ENCODE assay signal across 1 cellular context in the genomic region with DNA sequence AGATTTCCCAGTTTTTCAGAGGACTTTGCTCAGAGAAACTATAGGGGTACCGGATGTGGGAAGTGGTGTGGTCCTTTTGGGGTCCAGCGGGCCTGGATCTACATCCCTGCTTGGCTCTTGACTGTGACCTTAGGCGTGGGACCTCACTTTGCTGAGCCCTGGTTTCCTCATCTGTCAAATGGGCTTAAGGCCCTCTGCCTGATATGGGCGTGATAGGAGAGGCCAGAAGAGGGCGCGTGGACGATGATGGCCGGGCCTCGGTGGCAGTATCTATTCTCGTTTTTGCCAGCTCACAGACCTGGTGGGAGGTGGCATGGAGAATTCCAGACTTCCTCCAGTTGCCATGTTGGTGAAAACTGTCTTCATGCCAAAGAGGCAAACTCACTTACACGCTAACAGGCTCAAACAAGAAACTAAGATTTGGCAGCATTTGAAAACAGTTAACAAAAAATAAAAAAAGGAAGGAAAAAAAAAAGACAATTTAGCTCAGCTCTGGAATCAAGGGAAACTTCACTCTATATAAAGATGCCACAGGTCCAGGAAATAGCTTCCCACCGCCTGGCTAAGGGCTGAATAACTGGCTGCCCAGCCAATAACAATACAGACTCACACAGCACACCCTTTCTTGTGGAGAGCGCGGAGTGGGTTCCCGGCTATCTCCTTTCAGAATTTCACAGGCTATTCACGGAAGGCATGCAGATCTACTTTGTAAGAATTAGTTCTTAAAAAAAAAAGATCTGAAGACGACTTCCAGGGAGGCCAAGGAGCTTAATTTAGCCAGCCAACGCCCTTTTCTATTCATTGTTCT.
TF ChIP-seq lines count a peak whose summit lies in the region.

No MANE protein-coding gene starts in this region.

TF ChIP-seq in K562, 482 proteins besides CTCF, POLR2A, EP300 and RAD21 (continued from another document and continues in another):
- TF ChIP-seq U2AF2 (optimal IDR thresholded peaks at IDR 0.05; ENCODE audit: low read depth, low read length) (no peak), ZNF134 (CRISPR knock-in tag; conservative IDR thresholded peaks at IDR 0.05) (no peak), ZNF121 (CRISPR knock-in tag; conservative IDR thresholded peaks at IDR 0.05) (no peak), ZEB2 (IDR thresholded peaks at IDR 0.05) (no peak), IFI16 (CRISPR knock-in tag; IDR thresholded peaks at IDR 0.05) (no peak), ESRRA (IDR thresholded peaks at IDR 0.05; ENCODE audit: borderline replicate concordance, low read depth) (peak; percentile 69), MED1 (CRISPR knock-in tag; IDR thresholded peaks at IDR 0.05; ENCODE audit: borderline replicate concordance) (no peak), FIP1L1 (IDR thresholded peaks at IDR 0.05; ENCODE audit: low read depth, low read length, poor library complexity, severe bottlenecking) (no peak), KLF1 (tag; IDR thresholded peaks at IDR 0.05) (no peak), MECOM (CRISPR knock-in tag; IDR thresholded peaks at IDR 0.05) (no peak), ZNF224 (CRISPR knock-in tag; IDR thresholded peaks at IDR 0.05) (no peak), RBM17 (IDR thresholded peaks at IDR 0.05; ENCODE audit: borderline replicate concordance, low read depth, low read length) (no peak), PHTF2 (CRISPR knock-in tag; IDR thresholded peaks at IDR 0.05) (no peak), TAL1 (IDR thresholded peaks at IDR 0.05) (no peak), RBFOX2 (IDR thresholded peaks at IDR 0.05; ENCODE audit: low read depth, low read length) (no peak), ZNF24 (IDR thresholded peaks at IDR 0.05) (no peak), ZFP36 (IDR thresholded peaks at IDR 0.05; ENCODE audit: low read depth, low read length, partially characterized antibody) (no peak), BCOR (IDR thresholded peaks at IDR 0.05) (peak; percentile 5; the same call in 1 of the 2 replicates), NFXL1 (CRISPR knock-in tag; IDR thresholded peaks at IDR 0.05) (no peak), ILF3 (IDR thresholded peaks at IDR 0.05; ENCODE audit: borderline replicate concordance) (no peak), NONO (IDR thresholded peaks at IDR 0.05; ENCODE audit: low read depth in 2 of 2, low read length in 1 of 2) (no peak), KHSRP (IDR thresholded peaks at IDR 0.05) (no peak), FOXK2 (conservative IDR thresholded peaks at IDR 0.05 in 1 of 2, IDR thresholded peaks at IDR 0.05 in 1 of 2; ENCODE audit: low read depth in 2 of 2) (no peak), KDM1A (IDR thresholded peaks at IDR 0.05) (0 out of 4 replicates have a peak, but pooled peaks of 1 of the 2 experiments have one; percentile 29), HDAC2 (IDR thresholded peaks at IDR 0.05) (0 out of 2 replicates have a peak, but pooled peaks have one; percentile 9), RBM25 (IDR thresholded peaks at IDR 0.05; ENCODE audit: low read depth, low read length, severe bottlenecking) (peak; percentile 40), ZNF766 (CRISPR knock-in tag; conservative IDR thresholded peaks at IDR 0.05) (no peak), ZKSCAN3 (CRISPR knock-in tag; IDR thresholded peaks at IDR 0.05) (no peak), OTX1 (CRISPR knock-in tag; IDR thresholded peaks at IDR 0.05) (no peak), TEAD1 (CRISPR knock-in tag; IDR thresholded peaks at IDR 0.05) (no peak)
- TF ChIP-seq, protein P1, sequence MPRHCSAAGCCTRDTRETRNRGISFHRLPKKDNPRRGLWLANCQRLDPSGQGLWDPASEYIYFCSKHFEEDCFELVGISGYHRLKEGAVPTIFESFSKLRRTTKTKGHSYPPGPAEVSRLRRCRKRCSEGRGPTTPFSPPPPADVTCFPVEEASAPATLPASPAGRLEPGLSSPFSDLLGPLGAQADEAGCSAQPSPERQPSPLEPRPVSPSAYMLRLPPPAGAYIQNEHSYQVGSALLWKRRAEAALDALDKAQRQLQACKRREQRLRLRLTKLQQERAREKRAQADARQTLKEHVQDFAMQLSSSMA (CRISPR knock-in tag; IDR thresholded peaks at IDR 0.05): no peak
- TF ChIP-seq, protein P2, sequence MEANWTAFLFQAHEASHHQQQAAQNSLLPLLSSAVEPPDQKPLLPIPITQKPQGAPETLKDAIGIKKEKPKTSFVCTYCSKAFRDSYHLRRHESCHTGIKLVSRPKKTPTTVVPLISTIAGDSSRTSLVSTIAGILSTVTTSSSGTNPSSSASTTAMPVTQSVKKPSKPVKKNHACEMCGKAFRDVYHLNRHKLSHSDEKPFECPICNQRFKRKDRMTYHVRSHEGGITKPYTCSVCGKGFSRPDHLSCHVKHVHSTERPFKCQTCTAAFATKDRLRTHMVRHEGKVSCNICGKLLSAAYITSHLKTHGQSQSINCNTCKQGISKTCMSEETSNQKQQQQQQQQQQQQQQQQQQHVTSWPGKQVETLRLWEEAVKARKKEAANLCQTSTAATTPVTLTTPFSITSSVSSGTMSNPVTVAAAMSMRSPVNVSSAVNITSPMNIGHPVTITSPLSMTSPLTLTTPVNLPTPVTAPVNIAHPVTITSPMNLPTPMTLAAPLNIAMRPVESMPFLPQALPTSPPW (CRISPR knock-in tag; IDR thresholded peaks at IDR 0.05): 0 out of 2 replicates have a peak, but pooled peaks have one; percentile 33
- TF ChIP-seq, protein P3, sequence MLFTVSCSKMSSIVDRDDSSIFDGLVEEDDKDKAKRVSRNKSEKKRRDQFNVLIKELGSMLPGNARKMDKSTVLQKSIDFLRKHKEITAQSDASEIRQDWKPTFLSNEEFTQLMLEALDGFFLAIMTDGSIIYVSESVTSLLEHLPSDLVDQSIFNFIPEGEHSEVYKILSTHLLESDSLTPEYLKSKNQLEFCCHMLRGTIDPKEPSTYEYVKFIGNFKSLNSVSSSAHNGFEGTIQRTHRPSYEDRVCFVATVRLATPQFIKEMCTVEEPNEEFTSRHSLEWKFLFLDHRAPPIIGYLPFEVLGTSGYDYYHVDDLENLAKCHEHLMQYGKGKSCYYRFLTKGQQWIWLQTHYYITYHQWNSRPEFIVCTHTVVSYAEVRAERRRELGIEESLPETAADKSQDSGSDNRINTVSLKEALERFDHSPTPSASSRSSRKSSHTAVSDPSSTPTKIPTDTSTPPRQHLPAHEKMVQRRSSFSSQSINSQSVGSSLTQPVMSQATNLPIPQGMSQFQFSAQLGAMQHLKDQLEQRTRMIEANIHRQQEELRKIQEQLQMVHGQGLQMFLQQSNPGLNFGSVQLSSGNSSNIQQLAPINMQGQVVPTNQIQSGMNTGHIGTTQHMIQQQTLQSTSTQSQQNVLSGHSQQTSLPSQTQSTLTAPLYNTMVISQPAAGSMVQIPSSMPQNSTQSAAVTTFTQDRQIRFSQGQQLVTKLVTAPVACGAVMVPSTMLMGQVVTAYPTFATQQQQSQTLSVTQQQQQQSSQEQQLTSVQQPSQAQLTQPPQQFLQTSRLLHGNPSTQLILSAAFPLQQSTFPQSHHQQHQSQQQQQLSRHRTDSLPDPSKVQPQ (CRISPR knock-in tag; IDR thresholded peaks at IDR 0.05; ENCODE audit: borderline replicate concordance): no peak
- TF ChIP-seq, protein P4, sequence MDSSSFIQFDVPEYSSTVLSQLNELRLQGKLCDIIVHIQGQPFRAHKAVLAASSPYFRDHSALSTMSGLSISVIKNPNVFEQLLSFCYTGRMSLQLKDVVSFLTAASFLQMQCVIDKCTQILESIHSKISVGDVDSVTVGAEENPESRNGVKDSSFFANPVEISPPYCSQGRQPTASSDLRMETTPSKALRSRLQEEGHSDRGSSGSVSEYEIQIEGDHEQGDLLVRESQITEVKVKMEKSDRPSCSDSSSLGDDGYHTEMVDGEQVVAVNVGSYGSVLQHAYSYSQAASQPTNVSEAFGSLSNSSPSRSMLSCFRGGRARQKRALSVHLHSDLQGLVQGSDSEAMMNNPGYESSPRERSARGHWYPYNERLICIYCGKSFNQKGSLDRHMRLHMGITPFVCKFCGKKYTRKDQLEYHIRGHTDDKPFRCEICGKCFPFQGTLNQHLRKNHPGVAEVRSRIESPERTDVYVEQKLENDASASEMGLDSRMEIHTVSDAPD (CRISPR knock-in tag; IDR thresholded peaks at IDR 0.05): no peak
- TF ChIP-seq, protein P5, sequence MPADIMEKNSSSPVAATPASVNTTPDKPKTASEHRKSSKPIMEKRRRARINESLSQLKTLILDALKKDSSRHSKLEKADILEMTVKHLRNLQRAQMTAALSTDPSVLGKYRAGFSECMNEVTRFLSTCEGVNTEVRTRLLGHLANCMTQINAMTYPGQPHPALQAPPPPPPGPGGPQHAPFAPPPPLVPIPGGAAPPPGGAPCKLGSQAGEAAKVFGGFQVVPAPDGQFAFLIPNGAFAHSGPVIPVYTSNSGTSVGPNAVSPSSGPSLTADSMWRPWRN (IDR thresholded peaks at IDR 0.05; ENCODE audit: low read depth): no peak
- TF ChIP-seq, protein P6, sequence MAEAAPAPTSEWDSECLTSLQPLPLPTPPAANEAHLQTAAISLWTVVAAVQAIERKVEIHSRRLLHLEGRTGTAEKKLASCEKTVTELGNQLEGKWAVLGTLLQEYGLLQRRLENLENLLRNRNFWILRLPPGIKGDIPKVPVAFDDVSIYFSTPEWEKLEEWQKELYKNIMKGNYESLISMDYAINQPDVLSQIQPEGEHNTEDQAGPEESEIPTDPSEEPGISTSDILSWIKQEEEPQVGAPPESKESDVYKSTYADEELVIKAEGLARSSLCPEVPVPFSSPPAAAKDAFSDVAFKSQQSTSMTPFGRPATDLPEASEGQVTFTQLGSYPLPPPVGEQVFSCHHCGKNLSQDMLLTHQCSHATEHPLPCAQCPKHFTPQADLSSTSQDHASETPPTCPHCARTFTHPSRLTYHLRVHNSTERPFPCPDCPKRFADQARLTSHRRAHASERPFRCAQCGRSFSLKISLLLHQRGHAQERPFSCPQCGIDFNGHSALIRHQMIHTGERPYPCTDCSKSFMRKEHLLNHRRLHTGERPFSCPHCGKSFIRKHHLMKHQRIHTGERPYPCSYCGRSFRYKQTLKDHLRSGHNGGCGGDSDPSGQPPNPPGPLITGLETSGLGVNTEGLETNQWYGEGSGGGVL (CRISPR knock-in tag; IDR thresholded peaks at IDR 0.05): no peak
- TF ChIP-seq, protein P7, sequence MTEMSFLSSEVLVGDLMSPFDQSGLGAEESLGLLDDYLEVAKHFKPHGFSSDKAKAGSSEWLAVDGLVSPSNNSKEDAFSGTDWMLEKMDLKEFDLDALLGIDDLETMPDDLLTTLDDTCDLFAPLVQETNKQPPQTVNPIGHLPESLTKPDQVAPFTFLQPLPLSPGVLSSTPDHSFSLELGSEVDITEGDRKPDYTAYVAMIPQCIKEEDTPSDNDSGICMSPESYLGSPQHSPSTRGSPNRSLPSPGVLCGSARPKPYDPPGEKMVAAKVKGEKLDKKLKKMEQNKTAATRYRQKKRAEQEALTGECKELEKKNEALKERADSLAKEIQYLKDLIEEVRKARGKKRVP (CRISPR knock-in tag; IDR thresholded peaks at IDR 0.05): no peak
- TF ChIP-seq, protein P8, sequence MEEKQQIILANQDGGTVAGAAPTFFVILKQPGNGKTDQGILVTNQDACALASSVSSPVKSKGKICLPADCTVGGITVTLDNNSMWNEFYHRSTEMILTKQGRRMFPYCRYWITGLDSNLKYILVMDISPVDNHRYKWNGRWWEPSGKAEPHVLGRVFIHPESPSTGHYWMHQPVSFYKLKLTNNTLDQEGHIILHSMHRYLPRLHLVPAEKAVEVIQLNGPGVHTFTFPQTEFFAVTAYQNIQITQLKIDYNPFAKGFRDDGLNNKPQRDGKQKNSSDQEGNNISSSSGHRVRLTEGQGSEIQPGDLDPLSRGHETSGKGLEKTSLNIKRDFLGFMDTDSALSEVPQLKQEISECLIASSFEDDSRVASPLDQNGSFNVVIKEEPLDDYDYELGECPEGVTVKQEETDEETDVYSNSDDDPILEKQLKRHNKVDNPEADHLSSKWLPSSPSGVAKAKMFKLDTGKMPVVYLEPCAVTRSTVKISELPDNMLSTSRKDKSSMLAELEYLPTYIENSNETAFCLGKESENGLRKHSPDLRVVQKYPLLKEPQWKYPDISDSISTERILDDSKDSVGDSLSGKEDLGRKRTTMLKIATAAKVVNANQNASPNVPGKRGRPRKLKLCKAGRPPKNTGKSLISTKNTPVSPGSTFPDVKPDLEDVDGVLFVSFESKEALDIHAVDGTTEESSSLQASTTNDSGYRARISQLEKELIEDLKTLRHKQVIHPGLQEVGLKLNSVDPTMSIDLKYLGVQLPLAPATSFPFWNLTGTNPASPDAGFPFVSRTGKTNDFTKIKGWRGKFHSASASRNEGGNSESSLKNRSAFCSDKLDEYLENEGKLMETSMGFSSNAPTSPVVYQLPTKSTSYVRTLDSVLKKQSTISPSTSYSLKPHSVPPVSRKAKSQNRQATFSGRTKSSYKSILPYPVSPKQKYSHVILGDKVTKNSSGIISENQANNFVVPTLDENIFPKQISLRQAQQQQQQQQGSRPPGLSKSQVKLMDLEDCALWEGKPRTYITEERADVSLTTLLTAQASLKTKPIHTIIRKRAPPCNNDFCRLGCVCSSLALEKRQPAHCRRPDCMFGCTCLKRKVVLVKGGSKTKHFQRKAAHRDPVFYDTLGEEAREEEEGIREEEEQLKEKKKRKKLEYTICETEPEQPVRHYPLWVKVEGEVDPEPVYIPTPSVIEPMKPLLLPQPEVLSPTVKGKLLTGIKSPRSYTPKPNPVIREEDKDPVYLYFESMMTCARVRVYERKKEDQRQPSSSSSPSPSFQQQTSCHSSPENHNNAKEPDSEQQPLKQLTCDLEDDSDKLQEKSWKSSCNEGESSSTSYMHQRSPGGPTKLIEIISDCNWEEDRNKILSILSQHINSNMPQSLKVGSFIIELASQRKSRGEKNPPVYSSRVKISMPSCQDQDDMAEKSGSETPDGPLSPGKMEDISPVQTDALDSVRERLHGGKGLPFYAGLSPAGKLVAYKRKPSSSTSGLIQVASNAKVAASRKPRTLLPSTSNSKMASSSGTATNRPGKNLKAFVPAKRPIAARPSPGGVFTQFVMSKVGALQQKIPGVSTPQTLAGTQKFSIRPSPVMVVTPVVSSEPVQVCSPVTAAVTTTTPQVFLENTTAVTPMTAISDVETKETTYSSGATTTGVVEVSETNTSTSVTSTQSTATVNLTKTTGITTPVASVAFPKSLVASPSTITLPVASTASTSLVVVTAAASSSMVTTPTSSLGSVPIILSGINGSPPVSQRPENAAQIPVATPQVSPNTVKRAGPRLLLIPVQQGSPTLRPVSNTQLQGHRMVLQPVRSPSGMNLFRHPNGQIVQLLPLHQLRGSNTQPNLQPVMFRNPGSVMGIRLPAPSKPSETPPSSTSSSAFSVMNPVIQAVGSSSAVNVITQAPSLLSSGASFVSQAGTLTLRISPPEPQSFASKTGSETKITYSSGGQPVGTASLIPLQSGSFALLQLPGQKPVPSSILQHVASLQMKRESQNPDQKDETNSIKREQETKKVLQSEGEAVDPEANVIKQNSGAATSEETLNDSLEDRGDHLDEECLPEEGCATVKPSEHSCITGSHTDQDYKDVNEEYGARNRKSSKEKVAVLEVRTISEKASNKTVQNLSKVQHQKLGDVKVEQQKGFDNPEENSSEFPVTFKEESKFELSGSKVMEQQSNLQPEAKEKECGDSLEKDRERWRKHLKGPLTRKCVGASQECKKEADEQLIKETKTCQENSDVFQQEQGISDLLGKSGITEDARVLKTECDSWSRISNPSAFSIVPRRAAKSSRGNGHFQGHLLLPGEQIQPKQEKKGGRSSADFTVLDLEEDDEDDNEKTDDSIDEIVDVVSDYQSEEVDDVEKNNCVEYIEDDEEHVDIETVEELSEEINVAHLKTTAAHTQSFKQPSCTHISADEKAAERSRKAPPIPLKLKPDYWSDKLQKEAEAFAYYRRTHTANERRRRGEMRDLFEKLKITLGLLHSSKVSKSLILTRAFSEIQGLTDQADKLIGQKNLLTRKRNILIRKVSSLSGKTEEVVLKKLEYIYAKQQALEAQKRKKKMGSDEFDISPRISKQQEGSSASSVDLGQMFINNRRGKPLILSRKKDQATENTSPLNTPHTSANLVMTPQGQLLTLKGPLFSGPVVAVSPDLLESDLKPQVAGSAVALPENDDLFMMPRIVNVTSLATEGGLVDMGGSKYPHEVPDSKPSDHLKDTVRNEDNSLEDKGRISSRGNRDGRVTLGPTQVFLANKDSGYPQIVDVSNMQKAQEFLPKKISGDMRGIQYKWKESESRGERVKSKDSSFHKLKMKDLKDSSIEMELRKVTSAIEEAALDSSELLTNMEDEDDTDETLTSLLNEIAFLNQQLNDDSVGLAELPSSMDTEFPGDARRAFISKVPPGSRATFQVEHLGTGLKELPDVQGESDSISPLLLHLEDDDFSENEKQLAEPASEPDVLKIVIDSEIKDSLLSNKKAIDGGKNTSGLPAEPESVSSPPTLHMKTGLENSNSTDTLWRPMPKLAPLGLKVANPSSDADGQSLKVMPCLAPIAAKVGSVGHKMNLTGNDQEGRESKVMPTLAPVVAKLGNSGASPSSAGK (IDR thresholded peaks at IDR 0.05): no peak
